ENCODE assay signal across 8 cellular contexts in the genomic region with DNA sequence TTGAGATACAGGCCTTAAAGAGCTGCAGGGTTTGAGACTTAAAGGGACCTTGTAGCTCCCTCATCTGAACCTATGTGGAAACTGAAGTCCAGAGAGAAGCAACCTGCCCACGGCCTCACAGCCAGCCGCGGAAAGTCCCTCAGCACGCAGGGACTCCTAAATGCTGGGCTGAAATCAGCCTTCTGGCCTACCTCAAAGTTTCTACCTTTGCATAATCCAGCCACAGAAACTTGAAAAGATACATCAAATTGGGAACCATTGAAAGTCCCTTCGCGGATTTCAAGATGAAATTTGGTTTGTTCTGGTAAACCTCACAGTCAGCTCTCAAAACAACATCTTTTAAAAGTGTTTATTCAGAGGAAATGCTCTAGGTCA.
DNase-seq lines count a peak whose midpoint lies in the region; ATAC-seq and TF ChIP-seq lines count a peak whose summit lies in the region.

No MANE protein-coding gene starts in this region.

- no peak overlapping the region for H3K4me3 Mint-ChIP-seq in T-helper 1 cell treated with Interleukin-12 subunit alpha and Interleukin-12 subunit beta and Interleukin-4 antibody, amounts not matched to agents 30 μg/mL and 1 μg/mL, for 36 hours

- peaks cover 0 to under 1% of the 10 kb centered on the region in 2 donors for H3K36me3 Mint-ChIP-seq in activated naive CD4-positive, alpha-beta T cell treated with anti-CD3 and anti-CD28 coated beads, Interleukin-2, amount 50 U/mL, for 72 hours
- no peaks in the 10 kb centered on the region for H3K36me3 Mint-ChIP-seq in T-helper 1 cell treated with Interleukin-12 subunit alpha and Interleukin-12 subunit beta and Interleukin-4 antibody, amounts not matched to agents 30 μg/mL and 1 μg/mL, for 36 hours (ENCODE audit: low read depth)

- peaks cover 0 to 6% of the 10 kb centered on the region in 2 donors for H3K9me3 Mint-ChIP-seq in activated naive CD4-positive, alpha-beta T cell treated with anti-CD3 and anti-CD28 coated beads, Interleukin-2, amount 50 U/mL, for 72 hours
- peaks cover 5% of the 10 kb centered on the region for H3K9me3 Mint-ChIP-seq in T-helper 1 cell treated with Interleukin-12 subunit alpha and Interleukin-12 subunit beta and Interleukin-4 antibody, amounts not matched to agents 30 μg/mL and 1 μg/mL, for 36 hours

- H3K27me3 Mint-ChIP-seq in T-helper 1 cell treated with Interleukin-12 subunit alpha and Interleukin-12 subunit beta and Interleukin-4 antibody, amounts not matched to agents 30 μg/mL and 1 μg/mL, for 36 hours (ENCODE audit: low read depth): peaks cover 3% of the 10 kb centered on the region

- no peak for TF ChIP-seq POLR2A in erythroblast (IDR thresholded peaks at IDR 0.05; ENCODE audit: low read length)

- DNase-seq in activated naive CD4-positive, alpha-beta T cell treated with anti-CD3 and anti-CD28 coated beads, Interleukin-2, amount 50 U/mL, for 72 hours (ENCODE audit: low spot score in 2 of 2): peak in 1 of 2 donors; percentile 16
- no peak for DNase-seq in activated naive CD4-positive, alpha-beta T cell (lab: John Stamatoyannopoulos, UW)
- DNase-seq in stimulated activated naive CD8-positive, alpha-beta T cell treated with anti-CD3 and anti-CD28 coated beads, Interleukin-15, Interleukin-2, amounts not matched to agents 100 U/mL and 50 U/mL, for 24 hours: peak; percentile 35
- DNase-seq in RKO (ENCODE audit: low spot score) (no peak), AG08395 (ENCODE audit: low spot score) (no peak), erythroblast (lab: John Stamatoyannopoulos, UW) (no peak)

- peaks cover 11% of the 10 kb centered on the region for H3K4me1 Mint-ChIP-seq in T-helper 1 cell treated with Interleukin-12 subunit alpha and Interleukin-12 subunit beta and Interleukin-4 antibody, amounts not matched to agents 30 μg/mL and 1 μg/mL, for 36 hours (ENCODE audit: low read depth)

- peak; percentile 81 to 92 for ATAC-seq in activated naive CD4-positive, alpha-beta T cell treated with anti-CD3 and anti-CD28 coated beads, Interleukin-2, amount 50 U/mL, for 72 hours
- peak; percentile 82 for ATAC-seq in HG02840 (IDR thresholded peaks at IDR 0.05; ENCODE audit: low FRiP score, unreplicated experiment)
- peak; percentile 81 for ATAC-seq in stimulated activated naive CD8-positive, alpha-beta T cell treated with anti-CD3 and anti-CD28 coated beads, Interleukin-15, Interleukin-2, amounts not matched to agents 100 U/mL and 50 U/mL, for 24 hours

- peak overlapping the region in 1 of 2 donors; percentile 36 for H3K27ac Mint-ChIP-seq in activated naive CD4-positive, alpha-beta T cell treated with anti-CD3 and anti-CD28 coated beads, Interleukin-2, amount 50 U/mL, for 72 hours
- peak overlapping the region; percentile 82 for H3K27ac Mint-ChIP-seq in T-helper 1 cell treated with Interleukin-12 subunit alpha and Interleukin-12 subunit beta and Interleukin-4 antibody, amounts not matched to agents 30 μg/mL and 1 μg/mL, for 36 hours
